In the genomic region with DNA sequence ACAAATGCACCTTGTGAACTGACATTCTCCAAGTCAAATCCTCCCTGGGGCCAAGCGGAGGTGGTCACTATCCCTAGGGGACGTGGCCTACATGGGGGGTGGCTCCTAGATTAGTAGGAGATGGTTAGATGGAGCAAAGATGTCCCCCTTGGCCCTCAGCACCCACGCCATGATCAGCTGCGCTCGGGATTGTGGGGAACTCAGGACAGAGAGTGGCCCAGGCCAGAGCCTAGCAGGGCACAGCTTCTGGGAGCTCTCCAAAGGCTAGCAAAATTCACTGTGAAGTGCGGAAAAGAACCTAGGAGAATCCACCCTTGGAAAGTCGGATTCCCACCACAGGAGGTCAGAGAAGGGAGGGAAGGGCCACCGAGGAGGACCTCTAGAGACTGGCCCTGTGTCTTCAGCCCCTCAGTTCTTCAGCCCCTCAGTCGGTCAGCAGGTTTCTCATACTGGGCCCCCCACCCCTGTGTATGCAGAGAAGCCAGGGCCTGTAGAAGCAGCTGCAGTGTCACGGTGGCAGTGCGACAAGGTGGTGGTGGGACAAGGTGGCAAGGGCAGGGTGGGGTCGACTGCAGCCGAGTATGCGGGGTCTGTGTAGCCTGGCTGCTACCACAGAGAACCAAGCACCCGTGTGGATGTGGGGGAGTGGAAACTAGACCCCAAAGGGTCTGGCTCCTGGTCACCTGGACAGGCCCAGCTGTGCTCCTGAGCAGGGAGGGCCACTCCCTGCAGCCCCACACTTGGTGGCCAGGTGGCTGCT, we compare ENCODE assay signal across 2 cellular contexts.
TF ChIP-seq lines count a peak whose summit lies in the region.

No MANE protein-coding gene starts in this region.

TF ChIP-seq in HCT116, 20 proteins besides CTCF, POLR2A, EP300 and RAD21:
- no peak for TF ChIP-seq POLR2AphosphoS5 (IDR thresholded peaks at IDR 0.05; ENCODE audit: low read depth, low read length)
- TF ChIP-seq ZFX (IDR thresholded peaks at IDR 0.05), result no peak
- no peak for TF ChIP-seq FOSL1 (IDR thresholded peaks at IDR 0.05; ENCODE audit: low read depth)
- TF ChIP-seq EGR1 (IDR thresholded peaks at IDR 0.05; ENCODE audit: low read depth), result no peak
- TF ChIP-seq SP1 (IDR thresholded peaks at IDR 0.05; ENCODE audit: low read depth), result no peak
- no peak for TF ChIP-seq SRF (IDR thresholded peaks at IDR 0.05; ENCODE audit: low read depth)
- TF ChIP-seq ZNF274 (IDR thresholded peaks at IDR 0.05; ENCODE audit: low read depth, low read length), result no peak
- TF ChIP-seq ELF1 (IDR thresholded peaks at IDR 0.05; ENCODE audit: borderline replicate concordance, low read depth), result no peak
- TF ChIP-seq TCF7L2 (IDR thresholded peaks at IDR 0.05; ENCODE audit: borderline replicate concordance, extremely low read depth, insufficient read depth, insufficient read length), result no peak
- TF ChIP-seq, protein P1, sequence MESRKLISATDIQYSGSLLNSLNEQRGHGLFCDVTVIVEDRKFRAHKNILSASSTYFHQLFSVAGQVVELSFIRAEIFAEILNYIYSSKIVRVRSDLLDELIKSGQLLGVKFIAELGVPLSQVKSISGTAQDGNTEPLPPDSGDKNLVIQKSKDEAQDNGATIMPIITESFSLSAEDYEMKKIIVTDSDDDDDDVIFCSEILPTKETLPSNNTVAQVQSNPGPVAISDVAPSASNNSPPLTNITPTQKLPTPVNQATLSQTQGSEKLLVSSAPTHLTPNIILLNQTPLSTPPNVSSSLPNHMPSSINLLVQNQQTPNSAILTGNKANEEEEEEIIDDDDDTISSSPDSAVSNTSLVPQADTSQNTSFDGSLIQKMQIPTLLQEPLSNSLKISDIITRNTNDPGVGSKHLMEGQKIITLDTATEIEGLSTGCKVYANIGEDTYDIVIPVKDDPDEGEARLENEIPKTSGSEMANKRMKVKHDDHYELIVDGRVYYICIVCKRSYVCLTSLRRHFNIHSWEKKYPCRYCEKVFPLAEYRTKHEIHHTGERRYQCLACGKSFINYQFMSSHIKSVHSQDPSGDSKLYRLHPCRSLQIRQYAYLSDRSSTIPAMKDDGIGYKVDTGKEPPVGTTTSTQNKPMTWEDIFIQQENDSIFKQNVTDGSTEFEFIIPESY (IDR thresholded peaks at IDR 0.05; ENCODE audit: extremely low read depth, insufficient replicate concordance, low read length), result no peak
- TF ChIP-seq CBX3 (IDR thresholded peaks at IDR 0.05; ENCODE audit: low read depth), result no peak

TF ChIP-seq in K562, 482 proteins besides CTCF, POLR2A, EP300 and RAD21:
- TF ChIP-seq RBFOX2 (IDR thresholded peaks at IDR 0.05; ENCODE audit: low read depth, low read length) (0 out of 2 replicates have a peak, but pooled peaks have one; percentile 5), ZNF12 (CRISPR knock-in tag; IDR thresholded peaks at IDR 0.05) (0 out of 2 replicates have a peak, but pooled peaks have one; percentile 4), BRD4 (IDR thresholded peaks at IDR 0.05) (no peak)
TF ChIP-seq in K562: peak in this region for 2.
